ENCODE assay signal across 19 cellular contexts in the genomic region with DNA sequence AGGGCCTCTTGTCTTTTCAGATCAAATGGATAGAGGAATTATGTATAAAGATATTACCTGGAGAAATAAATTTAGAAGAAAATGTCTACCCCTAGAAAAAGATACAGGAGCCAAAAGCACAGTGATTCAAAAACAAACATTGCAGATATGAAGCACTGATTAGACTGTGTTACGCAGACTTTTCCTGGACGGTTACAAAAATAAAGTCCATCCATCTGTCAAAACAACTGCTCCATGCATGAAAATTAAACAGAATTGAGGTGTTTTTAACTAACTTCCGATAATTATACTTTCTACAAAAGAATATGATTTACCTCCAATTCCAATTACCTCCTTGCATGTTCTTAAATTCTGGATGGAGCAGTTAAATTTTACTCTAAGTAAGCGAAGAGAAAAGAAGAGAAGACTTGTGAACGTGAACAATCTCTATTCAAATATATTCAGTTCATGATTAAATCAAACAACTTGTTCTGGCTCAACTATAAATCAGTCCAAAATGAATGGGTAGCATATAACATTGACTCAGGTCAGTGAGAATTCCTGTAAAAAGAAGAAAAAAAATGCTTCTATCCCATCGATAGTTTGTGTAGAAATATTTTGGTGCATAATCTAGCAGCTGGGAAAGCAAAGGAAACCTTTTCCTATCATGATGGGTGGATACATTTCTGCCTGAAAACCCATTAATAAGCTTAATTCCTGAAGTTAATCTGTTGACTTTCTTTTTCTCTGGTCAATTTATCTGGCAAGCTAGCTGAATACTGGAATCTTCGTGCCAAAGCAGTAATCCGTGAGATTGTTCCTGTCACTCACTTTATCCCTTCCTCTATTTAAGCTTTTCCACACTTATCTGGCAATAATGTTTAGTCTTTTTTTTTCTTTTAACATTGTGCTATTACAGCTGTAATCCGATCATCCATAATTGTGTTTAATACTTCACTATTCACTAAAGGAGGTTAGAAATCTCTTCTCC.
DNase-seq lines count a peak whose midpoint lies in the region; TF ChIP-seq lines count a peak whose summit lies in the region.
"Had no signal": no experiment of that assay in that cellular context is flagged by ENCODE, and none has a peak within 500 bp of the region (broad histone marks: within the 10 kb centered on the region; RNA-seq: fewer than 3 reads in every experiment).

No MANE protein-coding gene starts in this region.

- TF ChIP-seq POLR2A in lower leg skin (IDR thresholded peaks at IDR 0.05), result no peak

- H3K4me1 ChIP-seq in muscle layer of colon (ENCODE audit: insufficient read depth, low read length), result peaks cover 34% of the 10 kb centered on the region
- H3K4me1 ChIP-seq: right lobe of liver had no signal

- no peaks in the 10 kb centered on the region for H3K36me3 ChIP-seq in muscle layer of colon (ENCODE audit: insufficient read depth, low read length)
- H3K36me3 ChIP-seq: breast epithelium, esophagus squamous epithelium, right lobe of liver, tibial nerve had no signal

- intact Hi-C loops in lower leg skin (cut with DNase I; ENCODE audit: low total_unique reads), result no loop called here

- no peak overlapping the region for H3K4me3 ChIP-seq in choroid plexus epithelial cell (ENCODE audit: low read depth, low read length)
- H3K4me3 ChIP-seq in muscle layer of colon (ENCODE audit: low read depth in 1 of 2, low read length in 2 of 2), result no peak overlapping the region
- H3K4me3 ChIP-seq in lower leg skin (ENCODE audit: low read depth, poor library complexity, severe bottlenecking), result no peak overlapping the region
- H3K4me3 ChIP-seq: breast epithelium, esophagus squamous epithelium, right lobe of liver, tibial nerve had no signal

- no peaks in the 10 kb centered on the region for H3K9me3 ChIP-seq in muscle layer of colon (ENCODE audit: low read length)
- H3K9me3 ChIP-seq: breast epithelium, Caco-2, esophagus squamous epithelium, right lobe of liver, tibial nerve had no signal

- WGBS in lower leg skin, 2 donors, result 67 to 79% methylated on average over 9 of the region's 9 CpGs

- H3K27me3 ChIP-seq in muscle layer of colon (ENCODE audit: control insufficient read depth in 1 of 2, insufficient read depth in 2 of 2, low read length in 2 of 2), result no peaks in the 10 kb centered on the region
- H3K27me3 ChIP-seq: breast epithelium, esophagus squamous epithelium, right lobe of liver, tibial nerve had no signal

- in situ Hi-C loops in GM13977 (cut with MboI; ENCODE audit: low pct_unique_long_range_greater_than_20kb, low sequenced_read_pairs, unreplicated experiment), result no loop called here

- TF ChIP-seq CTCF in choroid plexus epithelial cell (conservative IDR thresholded peaks at IDR 0.05; ENCODE audit: low read depth, low read length), result no peak
- no peak for TF ChIP-seq CTCF in GM13977 (IDR thresholded peaks at IDR 0.05; ENCODE audit: extremely low read depth, insufficient read depth, missing control alignments)
- no peak for TF ChIP-seq CTCF in lower leg skin (IDR thresholded peaks at IDR 0.05)

- no peak overlapping the region for H3K9ac ChIP-seq in muscle layer of colon (ENCODE audit: low read length)

- H3K27ac ChIP-seq in muscle layer of colon (ENCODE audit: low read depth, low read length), result peak overlapping the region; percentile 27
- H3K27ac ChIP-seq: right lobe of liver, tibial nerve had no signal

- DNase-seq in NCI-H2171 treated with DMSO at 0.1 percent for 48 hours (lab: John Stamatoyannopoulos, UW) (peak; percentile 38), NCI-H2171 (lab: John Stamatoyannopoulos, UW) (no peak), choroid plexus epithelial cell (ENCODE audit: low read depth) (peak; percentile 45), SW480 (ENCODE audit: low spot score) (no peak), NCI-H2081 (lab: John Stamatoyannopoulos, UW) (no peak), GM13977 (ENCODE audit: low spot score) (no peak), lower leg skin (ENCODE audit: low spot score in 2 of 2) (no peak)
- DNase-seq: 8988T; activated CD4-positive, CD25-positive, alpha-beta regulatory T cell treated with anti-CD3 and anti-CD28 coated beads, Interleukin-2, amount 50 U/mL, for 72 hours; activated T-cell treated with anti-CD3 and anti-CD28 coated beads, Interleukin-2, amount 50 U/mL, for 72 hours; Caco-2; esophagus squamous epithelium; left ventricle myocardium superior; NCI-H1105; right lobe of liver; stimulated activated naive CD4-positive, alpha-beta T cell had no signal

Comparison
In these comparisons a context has a peak if more than half of its experiments do, and no peak if none do; other contexts are left out.
1. DNase-seq: peak in NCI-H2171 treated with DMSO at 0.1 percent for 48 hours (single experiment) and choroid plexus epithelial cell (single experiment); none in NCI-H2171 (single experiment), SW480 (single experiment), NCI-H2081 (0 of 2), GM13977 (single experiment) and lower leg skin (0 of 2).